Comparison of ENCODE assay signal across 7 cellular contexts in genomic region chr19:47257411-47258169, GRCh38. TPM values are rescaled to one million over a fixed set of nuclear protein-coding genes. Genes with fewer than 3 reads are reported as not detected.
DNase-seq lines count a peak whose midpoint lies in the region; ATAC-seq and TF ChIP-seq lines count a peak whose summit lies in the region.

No MANE protein-coding gene starts in this region.

- H3K4me2 ChIP-seq in H9 (ENCODE audit: insufficient read depth, insufficient read length, low read length), result peak overlapping the region; percentile 98

- H3K4me3 Mint-ChIP-seq in H9 (peak overlapping the region; percentile 86 to 89), T-cell (peak overlapping the region; percentile 84 to 91 (median 87))

- H3K9me3 ChIP-seq in H9 (ENCODE audit: control insufficient read depth, low read depth, low read length), result no peaks in the 10 kb centered on the region

- no peak overlapping the region for H2BK15ac ChIP-seq in H9 (ENCODE audit: low read depth, low read length)

- no peaks in the 10 kb centered on the region for H3K27me3 ChIP-seq in H9 (ENCODE audit: insufficient read depth, low read length)

- no peaks in the 10 kb centered on the region for H3K79me2 ChIP-seq in H9 (ENCODE audit: insufficient read depth, low read length)

- CTCF ChIA-PET in T-cell (lab: Charles Lee), result interaction anchor here in 1 of 2 donors (1.0 to 2.2 kb wide), 8 partner anchors 11 to 91 kb away, joined by 4 to 12 read pairs (median 6); partner anchors contain the start of genes DHX34 and INAFM1

- H2BK120ac ChIP-seq in H9 (ENCODE audit: low read depth, low read length, poor library complexity, severe bottlenecking), result no peak overlapping the region

- H3K4me3 ChIP-seq in fibroblast of villous mesenchyme (ENCODE audit: low read depth, low read length) (peak overlapping the region; percentile 75), retinal pigment epithelial cell (ENCODE audit: low read length) (peak overlapping the region; percentile 69)

- H4K20me1 ChIP-seq in H9 (ENCODE audit: control insufficient read depth, insufficient read depth, insufficient read length), result no peaks in the 10 kb centered on the region

- H3K4ac ChIP-seq in H9 (ENCODE audit: low read depth, low read length), result no peak overlapping the region; the same call in 1 of the 2 replicates

- H3K79me1 ChIP-seq in H9 (ENCODE audit: insufficient read depth, low read depth, low read length, poor library complexity, severe bottlenecking), result no peaks in the 10 kb centered on the region

- no peaks in the 10 kb centered on the region for H3K4me1 ChIP-seq in H9 (ENCODE audit: insufficient read depth, low read length)

- no peak overlapping the region for H3K56ac ChIP-seq in H9 (ENCODE audit: insufficient read length, low read depth, low read length)

- no peak for ATAC-seq in T-cell (replicated peaks in 1 of 4)

- peak overlapping the region; percentile 74 for H3K18ac ChIP-seq in H9 (ENCODE audit: insufficient read length, low read depth, low read length)

- H3K36me3 Mint-ChIP-seq in H9 (ENCODE audit: insufficient read depth in 1 of 3, low read depth in 3 of 3) (peaks cover 34 to 47% (median 40%) of the 10 kb centered on the region in 3 experiments; a peak in 6 of 7 replicates), T-cell (peaks cover 34% of the 10 kb centered on the region)

- H3K9ac ChIP-seq in H9 (ENCODE audit: extremely low read depth, insufficient read length, low read length), result peak overlapping the region; percentile 83

- no peak overlapping the region for H4K5ac ChIP-seq in H9 (ENCODE audit: insufficient read length, low read depth, low read length)

- POLR2A ChIA-PET in T-cell (lab: Charles Lee), result interaction anchor here in 1 of 2 donors (0.9 kb wide), 1 partner anchor 144 kb away, joined by 3 read pairs; the partner anchor contains the start of gene ZC3H4

- H3K14ac ChIP-seq in H9 (ENCODE audit: insufficient read depth, low read length), result peak overlapping the region; percentile 38

- peak overlapping the region; percentile 16 for H2BK5ac ChIP-seq in H9 (ENCODE audit: insufficient read length, low read length)

- no peak overlapping the region for H2AFZ ChIP-seq in H9 (ENCODE audit: low read length)

- no peak for TF ChIP-seq CTCF in H9 (conservative IDR thresholded peaks at IDR 0.05)
- TF ChIP-seq CTCF in fibroblast of villous mesenchyme (IDR thresholded peaks at IDR 0.05; ENCODE audit: insufficient read depth, low read depth, low read length), result no peak
- TF ChIP-seq CTCF in retinal pigment epithelial cell (conservative IDR thresholded peaks at IDR 0.05; ENCODE audit: low read depth, low read length), result no peak

- H3K23me2 ChIP-seq in H9 (ENCODE audit: insufficient read length, low read depth, low read length, poor library complexity, severe bottlenecking), result peaks cover 12% of the 10 kb centered on the region

- H3K27me3 Mint-ChIP-seq in H9 (ENCODE audit: low read depth), result no peaks in the 10 kb centered on the region; the same call in 1 of the 2 replicates
- no peaks in the 10 kb centered on the region for H3K27me3 Mint-ChIP-seq in T-cell

- H3T11ph ChIP-seq in H9 (ENCODE audit: low read length), result no peak overlapping the region

- H3K9me3 Mint-ChIP-seq in H9 (no peaks in the 10 kb centered on the region), T-cell (no peaks in the 10 kb centered on the region)

- H3K23ac ChIP-seq in H9 (ENCODE audit: insufficient read length, low read depth, low read length), result no peak overlapping the region

- peak overlapping the region; percentile 96 to 99 (median 99) for H3K27ac Mint-ChIP-seq in H9
- peak overlapping the region; percentile 91 to 96 for H3K27ac Mint-ChIP-seq in T-cell

- no CpG with 5 or more reads among the region's 29 CpGs for WGBS in H9 (ENCODE audit: extremely low coverage, insufficient read length, low lambda C conversion rate)

- no peak overlapping the region for H2BK20ac ChIP-seq in H9 (ENCODE audit: low read depth, low read length, poor library complexity, severe bottlenecking)

- H3K4me1 Mint-ChIP-seq in H9, result peaks cover 12 to 21% of the 10 kb centered on the region in 2 experiments
- H3K4me1 Mint-ChIP-seq in T-cell, result peaks cover 33 to 45% (median 43%) of the 10 kb centered on the region in 3 donors

- H2BK12ac ChIP-seq in H9 (ENCODE audit: insufficient read length, low read depth, low read length), result peak overlapping the region; percentile 2

- no peak overlapping the region for H2AK5ac ChIP-seq in H9 (ENCODE audit: insufficient read length, low read length)

- H3K27ac ChIP-seq in H9 (ENCODE audit: insufficient read length, low read depth, low read length), result peak overlapping the region; percentile 76

- H4K91ac ChIP-seq in H9 (ENCODE audit: insufficient read length, low read depth, low read length), result no peak overlapping the region

- H4K8ac ChIP-seq in H9 (replicated peaks; ENCODE audit: insufficient read length, low read depth, low read length), result no peak overlapping the region

- no peak for DNase-seq in H9
- DNase-seq in T-cell, result no peak
- no peak for DNase-seq in fibroblast of villous mesenchyme (ENCODE audit: low read depth)
- DNase-seq in retinal pigment epithelial cell (ENCODE audit: low read depth), result no peak
- DNase-seq in DMS153 treated with DMSO at 0.1 percent for 48 hours (lab: John Stamatoyannopoulos, UW; ENCODE audit: unreplicated experiment), result no peak
- no peak for DNase-seq in SKM-1 (lab: John Stamatoyannopoulos, UW; ENCODE audit: unreplicated experiment)
- no peak for DNase-seq in AG20443 (ENCODE audit: low spot score)

RNA-seq across cellular contexts. Expression of gene CCDC9, which starts 1.3 kb away (rescaled TPM):
- total RNA-seq in H9 (2021), result 34.4 and 36.9 TPM in 2 replicates
- 10 to 100 TPM; 40.4 to 57.2 (median 49.7) TPM for total RNA-seq in T-cell
- 7.3 and 8.4 TPM in 2 replicates for total RNA-seq in fibroblast of villous mesenchyme

RNA-seq across cellular contexts. Expression of gene INAFM1, which starts 17.1 kb away (rescaled TPM):
- total RNA-seq in H9 (2021) (8.5 and 9.2 TPM in 2 replicates), T-cell (10 to 100 TPM; 11.3 to 19.2 (median 15.6) TPM), fibroblast of villous mesenchyme (2.6 and 4.2 TPM in 2 replicates)

RNA-seq across cellular contexts. Expression of gene BBC3, which starts 26.6 kb away (rescaled TPM):
- total RNA-seq in H9 (2021), result 23.2 and 24.8 TPM in 2 replicates
- total RNA-seq in T-cell, result 10 to 100 TPM; 20.0 to 48.6 (median 39.2) TPM
- total RNA-seq in fibroblast of villous mesenchyme, result 6.0 and 14.2 TPM in 2 replicates

RNA-seq across cellular contexts. Expression of gene C5AR1, which starts 52.1 kb away (rescaled TPM):
- 1.8 TPM in 2 replicates for total RNA-seq in H9 (2021)
- 1 to 10 TPM; 1.8 to 2.4 (median 2.2) TPM for total RNA-seq in T-cell
- total RNA-seq in fibroblast of villous mesenchyme, result 0.32 and 0.43 TPM in 2 replicates
